13 cellular contexts compared by ENCODE assay signal in the genomic region with DNA sequence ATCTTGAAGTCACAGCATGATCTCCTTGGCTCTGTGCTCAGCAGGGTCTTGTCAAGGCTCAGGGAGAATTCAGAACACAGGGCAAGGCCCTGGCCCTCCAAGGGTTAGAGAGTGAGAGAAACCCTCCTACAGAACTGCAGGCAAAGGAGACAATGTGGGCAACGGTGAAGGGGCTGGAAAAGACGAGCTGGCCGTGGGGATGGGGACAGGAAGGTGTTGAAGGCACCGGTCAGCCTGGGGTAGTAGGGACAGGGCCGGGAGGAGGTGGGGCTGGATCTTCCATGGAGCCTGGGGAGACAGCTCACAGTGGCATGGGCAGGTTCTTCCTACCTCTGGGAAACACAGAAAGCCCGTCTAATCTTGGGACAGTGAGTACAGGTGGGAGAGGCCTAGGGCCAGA.
DNase-seq lines count a peak whose midpoint lies in the region; ATAC-seq and TF ChIP-seq lines count a peak whose summit lies in the region.
"Had no signal": no experiment of that assay in that cellular context is flagged by ENCODE, and none has a peak within 500 bp of the region (broad histone marks: within the 10 kb centered on the region; RNA-seq: fewer than 3 reads in every experiment).

No MANE protein-coding gene starts in this region.

- no peaks in the 10 kb centered on the region for H3K27me3 ChIP-seq in dorsolateral prefrontal cortex
- H3K27me3 ChIP-seq in muscle layer of colon (ENCODE audit: control insufficient read depth in 1 of 2, insufficient read depth in 2 of 2, low read length in 2 of 2): no peaks in the 10 kb centered on the region

- peak overlapping the region; percentile 49 for H3K27ac ChIP-seq in VCaP
- peak overlapping the region in 58 of 59 donors; percentile 59 to 99 (median 90) for H3K27ac ChIP-seq in dorsolateral prefrontal cortex
- peak overlapping the region; percentile 89 for H3K27ac ChIP-seq in muscle layer of colon (ENCODE audit: low read depth, low read length)
- H3K27ac ChIP-seq in temporal lobe (ENCODE audit: low read depth, low read length): peak overlapping the region; percentile 86

- DNase-seq in dorsolateral prefrontal cortex (no peak), SHP77 treated with DMSO at 0.1 percent for 48 hours (lab: John Stamatoyannopoulos, UW) (no peak)
- DNase-seq: activated CD8-positive, alpha-beta T cell treated with anti-CD3 and anti-CD28 coated beads, Interleukin-2, amount 10 ng/mL, durations not matched to agents 7 days and 5 days; CD4-positive, alpha-beta T cell; small intestine had no signal

- H3K4me3 ChIP-seq in dorsolateral prefrontal cortex (peak overlapping the region in 2 of 59 donors; percentile 19 to 23), muscle layer of colon (ENCODE audit: low read depth in 1 of 2, low read length in 2 of 2) (peak overlapping the region in 1 of 2 donors; percentile 7)

- H3K9me3 ChIP-seq in muscle layer of colon (ENCODE audit: low read length): no peaks in the 10 kb centered on the region

- peaks cover 25% of the 10 kb centered on the region for H3K36me3 ChIP-seq in muscle layer of colon (ENCODE audit: insufficient read depth, low read length)

- H3K4me1 ChIP-seq in muscle layer of colon (ENCODE audit: insufficient read depth, low read length): peaks cover 81% of the 10 kb centered on the region

- H3K9ac ChIP-seq in muscle layer of colon (ENCODE audit: low read length): peak overlapping the region; percentile 68

- intact Hi-C loops in dorsolateral prefrontal cortex (cut with DNase I): no loop called here

- TF ChIP-seq CTCF in VCaP (conservative IDR thresholded peaks at IDR 0.05) (no peak), dorsolateral prefrontal cortex (IDR thresholded peaks at IDR 0.05 in 54 of 56, conservative IDR thresholded peaks at IDR 0.05 in 2 of 56; ENCODE audit: low read depth in 1 of 56, partially characterized antibody in 56 of 56) (no peak)

- ATAC-seq in HG02610 (IDR thresholded peaks at IDR 0.05; ENCODE audit: unreplicated experiment): no peak
- ATAC-seq in GM18907 (IDR thresholded peaks at IDR 0.05; ENCODE audit: unreplicated experiment): no peak
- ATAC-seq in HG02884 (IDR thresholded peaks at IDR 0.05; ENCODE audit: unreplicated experiment): no peak
- ATAC-seq: activated CD8-positive, alpha-beta T cell treated with anti-CD3 and anti-CD28 coated beads, Interleukin-2, amount 10 ng/mL, durations not matched to agents 7 days and 5 days; activated naive CD4-positive, alpha-beta T cell treated with anti-CD3 and anti-CD28 coated beads, Interleukin-2, amount 50 U/mL, for 72 hours; Panc1 had no signal
